In genomic region chr20:62010551-62011402, GRCh38 we compare ENCODE assay signal across 1 cellular context.
A peak's percentile ranks its signal among the peaks of the same experiment; 100 is the strongest.
TF ChIP-seq lines count a peak whose summit lies in the region.

No MANE protein-coding gene starts in this region.

TF ChIP-seq in HEK293, 187 proteins besides CTCF, POLR2A, EP300 and RAD21 (continued from another document):
- TF ChIP-seq, protein P1, sequence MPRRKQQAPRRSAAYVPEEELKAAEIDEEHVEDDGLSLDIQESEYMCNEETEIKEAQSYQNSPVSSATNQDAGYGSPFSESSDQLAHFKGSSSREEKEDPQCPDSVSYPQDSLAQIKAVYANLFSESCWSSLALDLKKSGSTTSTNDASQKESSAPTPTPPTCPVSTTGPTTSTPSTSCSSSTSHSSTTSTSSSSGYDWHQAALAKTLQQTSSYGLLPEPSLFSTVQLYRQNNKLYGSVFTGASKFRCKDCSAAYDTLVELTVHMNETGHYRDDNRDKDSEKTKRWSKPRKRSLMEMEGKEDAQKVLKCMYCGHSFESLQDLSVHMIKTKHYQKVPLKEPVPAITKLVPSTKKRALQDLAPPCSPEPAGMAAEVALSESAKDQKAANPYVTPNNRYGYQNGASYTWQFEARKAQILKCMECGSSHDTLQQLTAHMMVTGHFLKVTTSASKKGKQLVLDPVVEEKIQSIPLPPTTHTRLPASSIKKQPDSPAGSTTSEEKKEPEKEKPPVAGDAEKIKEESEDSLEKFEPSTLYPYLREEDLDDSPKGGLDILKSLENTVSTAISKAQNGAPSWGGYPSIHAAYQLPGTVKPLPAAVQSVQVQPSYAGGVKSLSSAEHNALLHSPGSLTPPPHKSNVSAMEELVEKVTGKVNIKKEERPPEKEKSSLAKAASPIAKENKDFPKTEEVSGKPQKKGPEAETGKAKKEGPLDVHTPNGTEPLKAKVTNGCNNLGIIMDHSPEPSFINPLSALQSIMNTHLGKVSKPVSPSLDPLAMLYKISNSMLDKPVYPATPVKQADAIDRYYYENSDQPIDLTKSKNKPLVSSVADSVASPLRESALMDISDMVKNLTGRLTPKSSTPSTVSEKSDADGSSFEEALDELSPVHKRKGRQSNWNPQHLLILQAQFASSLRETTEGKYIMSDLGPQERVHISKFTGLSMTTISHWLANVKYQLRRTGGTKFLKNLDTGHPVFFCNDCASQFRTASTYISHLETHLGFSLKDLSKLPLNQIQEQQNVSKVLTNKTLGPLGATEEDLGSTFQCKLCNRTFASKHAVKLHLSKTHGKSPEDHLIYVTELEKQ (tag by site-specific recombination; IDR thresholded peaks at IDR 0.05; ENCODE audit: borderline replicate concordance), result no peak
- TF ChIP-seq PBX3 (CRISPR knock-in tag; IDR thresholded peaks at IDR 0.05) (no peak), ZNF404 (tag by site-specific recombination; IDR thresholded peaks at IDR 0.05) (no peak), ZNF169 (tag by site-specific recombination; IDR thresholded peaks at IDR 0.05) (no peak), KLF16 (tag by site-specific recombination; IDR thresholded peaks at IDR 0.05) (0 out of 2 replicates have a peak, but pooled peaks have one; percentile 37), ZNF600 (tag by site-specific recombination; IDR thresholded peaks at IDR 0.05) (0 out of 2 replicates have a peak, but pooled peaks have one; percentile 18), ZNF677 (tag by site-specific recombination; IDR thresholded peaks at IDR 0.05) (no peak), ZNF132 (tag by site-specific recombination; IDR thresholded peaks at IDR 0.05; ENCODE audit: borderline replicate concordance) (no peak), ZNF747 (tag by site-specific recombination; IDR thresholded peaks at IDR 0.05) (no peak), ZNF175 (tag by site-specific recombination; IDR thresholded peaks at IDR 0.05) (no peak), SCRT1 (tag by site-specific recombination; IDR thresholded peaks at IDR 0.05; ENCODE audit: borderline replicate concordance) (no peak), RBAK (tag by site-specific recombination; IDR thresholded peaks at IDR 0.05) (no peak), ZNF488 (tag by site-specific recombination; IDR thresholded peaks at IDR 0.05) (no peak), ZBTB8A (tag by site-specific recombination; IDR thresholded peaks at IDR 0.05) (no peak), ZNF211 (tag by site-specific recombination; IDR thresholded peaks at IDR 0.05; ENCODE audit: low read depth) (no peak), KLF9 (tag by site-specific recombination; IDR thresholded peaks at IDR 0.05; ENCODE audit: low read depth) (no peak), ZNF155 (tag by site-specific recombination; IDR thresholded peaks at IDR 0.05) (no peak), ZNF658 (tag by site-specific recombination; IDR thresholded peaks at IDR 0.05) (no peak), BCL11A (tag by site-specific recombination; IDR thresholded peaks at IDR 0.05; ENCODE audit: low read depth) (no peak), ZNF701 (tag by site-specific recombination; IDR thresholded peaks at IDR 0.05) (no peak), ZNF2 (tag by site-specific recombination; IDR thresholded peaks at IDR 0.05) (no peak), ZFP37 (tag by site-specific recombination; IDR thresholded peaks at IDR 0.05) (no peak), ZFHX2 (tag by site-specific recombination; conservative IDR thresholded peaks at IDR 0.05) (peak; percentile 46), ZNF561 (tag by site-specific recombination; IDR thresholded peaks at IDR 0.05; ENCODE audit: borderline replicate concordance) (peak; percentile 72; the same call in 1 of the 2 replicates)
- TF ChIP-seq, protein P2, sequence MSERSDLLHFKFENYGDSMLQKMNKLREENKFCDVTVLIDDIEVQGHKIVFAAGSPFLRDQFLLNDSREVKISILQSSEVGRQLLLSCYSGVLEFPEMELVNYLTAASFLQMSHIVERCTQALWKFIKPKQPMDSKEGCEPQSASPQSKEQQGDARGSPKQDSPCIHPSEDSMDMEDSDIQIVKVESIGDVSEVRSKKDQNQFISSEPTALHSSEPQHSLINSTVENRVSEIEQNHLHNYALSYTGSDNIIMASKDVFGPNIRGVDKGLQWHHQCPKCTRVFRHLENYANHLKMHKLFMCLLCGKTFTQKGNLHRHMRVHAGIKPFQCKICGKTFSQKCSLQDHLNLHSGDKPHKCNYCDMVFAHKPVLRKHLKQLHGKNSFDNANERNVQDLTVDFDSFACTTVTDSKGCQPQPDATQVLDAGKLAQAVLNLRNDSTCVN (tag by site-specific recombination; optimal IDR thresholded peaks at IDR 0.05), result no peak
- TF ChIP-seq, protein P3, sequence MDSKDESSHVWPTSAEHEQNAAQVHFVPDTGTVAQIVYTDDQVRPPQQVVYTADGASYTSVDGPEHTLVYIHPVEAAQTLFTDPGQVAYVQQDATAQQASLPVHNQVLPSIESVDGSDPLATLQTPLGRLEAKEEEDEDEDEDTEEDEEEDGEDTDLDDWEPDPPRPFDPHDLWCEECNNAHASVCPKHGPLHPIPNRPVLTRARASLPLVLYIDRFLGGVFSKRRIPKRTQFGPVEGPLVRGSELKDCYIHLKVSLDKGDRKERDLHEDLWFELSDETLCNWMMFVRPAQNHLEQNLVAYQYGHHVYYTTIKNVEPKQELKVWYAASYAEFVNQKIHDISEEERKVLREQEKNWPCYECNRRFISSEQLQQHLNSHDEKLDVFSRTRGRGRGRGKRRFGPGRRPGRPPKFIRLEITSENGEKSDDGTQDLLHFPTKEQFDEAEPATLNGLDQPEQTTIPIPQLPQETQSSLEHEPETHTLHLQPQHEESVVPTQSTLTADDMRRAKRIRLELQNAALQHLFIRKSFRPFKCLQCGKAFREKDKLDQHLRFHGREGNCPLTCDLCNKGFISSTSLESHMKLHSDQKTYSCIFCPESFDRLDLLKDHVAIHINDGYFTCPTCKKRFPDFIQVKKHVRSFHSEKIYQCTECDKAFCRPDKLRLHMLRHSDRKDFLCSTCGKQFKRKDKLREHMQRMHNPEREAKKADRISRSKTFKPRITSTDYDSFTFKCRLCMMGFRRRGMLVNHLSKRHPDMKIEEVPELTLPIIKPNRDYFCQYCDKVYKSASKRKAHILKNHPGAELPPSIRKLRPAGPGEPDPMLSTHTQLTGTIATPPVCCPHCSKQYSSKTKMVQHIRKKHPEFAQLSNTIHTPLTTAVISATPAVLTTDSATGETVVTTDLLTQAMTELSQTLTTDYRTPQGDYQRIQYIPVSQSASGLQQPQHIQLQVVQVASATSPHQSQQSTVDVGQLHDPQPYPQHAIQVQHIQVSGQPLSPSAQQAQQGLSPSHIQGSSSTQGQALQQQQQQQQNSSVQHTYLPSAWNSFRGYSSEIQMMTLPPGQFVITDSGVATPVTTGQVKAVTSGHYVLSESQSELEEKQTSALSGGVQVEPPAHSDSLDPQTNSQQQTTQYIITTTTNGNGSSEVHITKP (tag by site-specific recombination; IDR thresholded peaks at IDR 0.05), result peak; percentile 76
- TF ChIP-seq, protein P4, sequence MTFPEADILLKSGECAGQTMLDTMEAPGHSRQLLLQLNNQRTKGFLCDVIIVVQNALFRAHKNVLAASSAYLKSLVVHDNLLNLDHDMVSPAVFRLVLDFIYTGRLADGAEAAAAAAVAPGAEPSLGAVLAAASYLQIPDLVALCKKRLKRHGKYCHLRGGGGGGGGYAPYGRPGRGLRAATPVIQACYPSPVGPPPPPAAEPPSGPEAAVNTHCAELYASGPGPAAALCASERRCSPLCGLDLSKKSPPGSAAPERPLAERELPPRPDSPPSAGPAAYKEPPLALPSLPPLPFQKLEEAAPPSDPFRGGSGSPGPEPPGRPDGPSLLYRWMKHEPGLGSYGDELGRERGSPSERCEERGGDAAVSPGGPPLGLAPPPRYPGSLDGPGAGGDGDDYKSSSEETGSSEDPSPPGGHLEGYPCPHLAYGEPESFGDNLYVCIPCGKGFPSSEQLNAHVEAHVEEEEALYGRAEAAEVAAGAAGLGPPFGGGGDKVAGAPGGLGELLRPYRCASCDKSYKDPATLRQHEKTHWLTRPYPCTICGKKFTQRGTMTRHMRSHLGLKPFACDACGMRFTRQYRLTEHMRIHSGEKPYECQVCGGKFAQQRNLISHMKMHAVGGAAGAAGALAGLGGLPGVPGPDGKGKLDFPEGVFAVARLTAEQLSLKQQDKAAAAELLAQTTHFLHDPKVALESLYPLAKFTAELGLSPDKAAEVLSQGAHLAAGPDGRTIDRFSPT (tag by site-specific recombination; IDR thresholded peaks at IDR 0.05), result no peak
